18 cellular contexts compared by ENCODE assay signal in the genomic region with DNA sequence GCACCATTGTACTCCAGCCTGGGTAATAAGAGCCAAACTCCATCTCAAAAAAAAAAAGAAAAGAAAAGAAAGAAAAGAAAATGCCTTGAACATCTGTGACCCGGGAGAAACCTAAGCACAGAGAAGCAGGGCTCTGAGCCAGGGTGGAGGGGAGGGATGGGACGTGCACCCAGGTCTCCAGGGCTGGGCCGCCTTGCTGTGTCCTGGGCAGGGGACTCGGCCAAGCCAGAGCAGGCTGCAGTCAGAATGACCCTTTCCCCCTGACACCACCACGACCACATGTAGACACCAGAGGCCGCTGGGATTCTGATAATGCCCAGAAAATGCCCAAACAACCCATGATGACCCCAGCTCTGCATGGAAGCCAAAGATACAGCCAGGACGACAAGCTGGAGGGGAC. TPM values are rescaled to one million over a fixed set of nuclear protein-coding genes. Genes with fewer than 3 reads are reported as not detected.
DNase-seq lines count a peak whose midpoint lies in the region; ATAC-seq and TF ChIP-seq lines count a peak whose summit lies in the region.
"Had no signal": no experiment of that assay in that cellular context is flagged by ENCODE, and none has a peak within 500 bp of the region (broad histone marks: within the 10 kb centered on the region; RNA-seq: fewer than 3 reads in every experiment).

No MANE protein-coding gene starts in this region.

- peak; percentile 14 for DNase-seq in NCI-H2171 treated with DMSO at 0.1 percent for 48 hours (lab: John Stamatoyannopoulos, UW)
- no peak for DNase-seq in NCI-H2171 (lab: John Stamatoyannopoulos, UW)
- peak; percentile 10 for DNase-seq in left ventricle myocardium superior
- DNase-seq in right atrium auricular region (ENCODE audit: low spot score), result no peak
- DNase-seq in dorsolateral prefrontal cortex, result no peak
- DNase-seq: CD4-positive, alpha-beta T cell; CD8-positive, alpha-beta memory T cell; DMS 273 treated with DMSO at 0.1 percent for 48 hours; GDM1; HCEC 1CT had no signal

- TF ChIP-seq CTCF in right atrium auricular region (IDR thresholded peaks at IDR 0.05) (no peak), dorsolateral prefrontal cortex (IDR thresholded peaks at IDR 0.05 in 54 of 56, conservative IDR thresholded peaks at IDR 0.05 in 2 of 56; ENCODE audit: low read depth in 1 of 56, partially characterized antibody in 56 of 56) (no peak)

- no peak for ATAC-seq in left ventricle myocardium superior
- ATAC-seq in HG03095 (IDR thresholded peaks at IDR 0.05; ENCODE audit: unreplicated experiment), result no peak
- ATAC-seq in HG03432 (IDR thresholded peaks at IDR 0.05; ENCODE audit: unreplicated experiment), result no peak

- H3K27ac ChIP-seq in right atrium auricular region (no peak overlapping the region), dorsolateral prefrontal cortex (peak overlapping the region in 53 of 59 donors; percentile 39 to 99 (median 85)), temporal lobe (ENCODE audit: low read depth, low read length) (peak overlapping the region; percentile 69)
- H3K27ac ChIP-seq: 22Rv1; BLaER1 treated with 17β-estradiol and CSF1 and Interleukin-3, amounts not matched to agents 10 nM and 100 nM; GM23248 had no signal

- H3K4me1 ChIP-seq in right atrium auricular region, result no peaks in the 10 kb centered on the region
- H3K4me1 ChIP-seq: BE2C had no signal

- no peaks in the 10 kb centered on the region for H3K36me3 ChIP-seq in right atrium auricular region
- H3K36me3 ChIP-seq: BE2C; BLaER1 treated with 17β-estradiol and CSF1 and Interleukin-3, amounts not matched to agents 10 nM and 100 nM had no signal

- intact Hi-C loops in left ventricle myocardium superior (cut with micrococcal nuclease), result no loop called here
- intact Hi-C loops in dorsolateral prefrontal cortex (cut with DNase I), result no loop called here

- H3K4me3 ChIP-seq in right atrium auricular region, result no peak overlapping the region
- peak overlapping the region in 10 of 59 donors; percentile 1 to 30 (median 12) for H3K4me3 ChIP-seq in dorsolateral prefrontal cortex
- H3K4me3 ChIP-seq: BLaER1 treated with 17β-estradiol and CSF1 and Interleukin-3, amounts not matched to agents 10 nM and 100 nM; GM12878; GM23248 had no signal

- H3K27me3 ChIP-seq in right atrium auricular region (no peaks in the 10 kb centered on the region), dorsolateral prefrontal cortex (peaks cover 0 to 8% (median 0%) of the 10 kb centered on the region in 45 donors)
- H3K27me3 ChIP-seq: BE2C had no signal

- H3K9me3 ChIP-seq in right atrium auricular region, result no peaks in the 10 kb centered on the region
- H3K9me3 ChIP-seq: BE2C; BLaER1 treated with 17β-estradiol and CSF1 and Interleukin-3, amounts not matched to agents 10 nM and 100 nM had no signal

RNA-seq across cellular contexts. Expression of a gene that starts 17.8 kb away (rescaled TPM):
- total RNA-seq in left ventricle myocardium superior, result 0.12 TPM
- total RNA-seq in right atrium auricular region, result 1 to 10 TPM in 1 of 2 donors, under 1 TPM in 1; 0.07 to 2.0 TPM
- total RNA-seq in dorsolateral prefrontal cortex, result 100 to 1,000 TPM in 111 of 120 experiments, 10 to 100 TPM in 9; 40.0 to 225 (median 141) TPM
- total RNA-seq in temporal lobe, result 35.2 TPM

RNA-seq across cellular contexts. Expression of a gene that starts 37.1 kb away (rescaled TPM):
- 248 TPM for total RNA-seq in left ventricle myocardium superior
- 100 to 1,000 TPM in 1 of 2 donors, 10 to 100 TPM in 1; 75.4 to 115 TPM for total RNA-seq in right atrium auricular region
- 100 to 1,000 TPM; 111 to 227 (median 176) TPM for total RNA-seq in dorsolateral prefrontal cortex
- total RNA-seq in temporal lobe, result 313 TPM

RNA-seq across cellular contexts. Expression of a gene that starts 43.6 kb away (rescaled TPM):
- total RNA-seq in left ventricle myocardium superior (82.3 TPM), right atrium auricular region (10 to 100 TPM; 28.9 to 53.0 TPM), dorsolateral prefrontal cortex (10 to 100 TPM in 118 of 120 experiments, 1 to 10 TPM in 2; 7.4 to 42.1 (median 22.0) TPM), temporal lobe (6.1 TPM)

Comparison
In these comparisons a context has a peak if more than half of its experiments do, and no peak if none do; other contexts are left out.
1. DNase-seq: peak in NCI-H2171 treated with DMSO at 0.1 percent for 48 hours (single experiment) and left ventricle myocardium superior (single experiment); none in NCI-H2171 (single experiment), right atrium auricular region (single experiment) and dorsolateral prefrontal cortex (0 of 10).
2. H3K27ac ChIP-seq: peak in dorsolateral prefrontal cortex (53 of 59) and temporal lobe (single experiment); none in right atrium auricular region (0 of 2).
3. RNA of a gene that starts 17.8 kb away (total RNA-seq): 40.0 to 225 TPM in dorsolateral prefrontal cortex and 35.2 TPM in temporal lobe (single experiment); 0.07 to 2.0 TPM in right atrium auricular region and 0.12 TPM in left ventricle myocardium superior (single experiment); every median in the first group is over 10 times any median in the second.